ENCODE assay signal across 11 cellular contexts in the genomic region with DNA sequence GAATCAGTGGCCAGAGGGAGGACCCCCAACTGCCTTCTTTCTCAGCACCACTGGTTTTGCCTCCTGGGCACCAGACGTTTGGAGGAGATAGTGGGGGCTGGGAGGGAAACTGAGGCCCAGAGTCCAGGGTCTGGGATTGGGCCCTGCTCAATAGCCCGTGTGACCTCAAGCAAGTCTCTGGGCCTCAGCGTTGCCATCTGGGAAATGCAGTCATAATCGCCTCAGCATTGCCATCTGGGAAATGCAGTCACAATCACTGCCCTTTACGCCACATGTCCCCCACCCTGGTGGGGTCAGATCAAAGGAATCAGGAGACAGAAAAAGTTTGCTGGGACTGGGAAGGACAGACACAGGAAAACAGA. TPM values are rescaled to one million over a fixed set of nuclear protein-coding genes. Genes with fewer than 3 reads are reported as not detected.
DNase-seq lines count a peak whose midpoint lies in the region; ATAC-seq, FAIRE-seq and TF ChIP-seq lines count a peak whose summit lies in the region.
"Had no signal": no experiment of that assay in that cellular context is flagged by ENCODE, and none has a peak within 500 bp of the region (broad histone marks: within the 10 kb centered on the region; RNA-seq: fewer than 3 reads in every experiment).

No MANE protein-coding gene starts in this region.

- TF ChIP-seq CTCF in MM.1S (IDR thresholded peaks at IDR 0.05; ENCODE audit: low read length) (no peak), K562 (IDR thresholded peaks at IDR 0.05 in 2 of 3, conservative IDR thresholded peaks at IDR 0.05 in 1 of 3; ENCODE audit: insufficient read depth in 2 of 3, low read depth in 1 of 3, low read length in 3 of 3) (no peak), gastrocnemius medialis (IDR thresholded peaks at IDR 0.05 in 4 of 5, conservative IDR thresholded peaks at IDR 0.05 in 1 of 5) (no peak), vagina (IDR thresholded peaks at IDR 0.05) (no peak), mucosa of descending colon (IDR thresholded peaks at IDR 0.05) (no peak)

- peak overlapping the region; percentile 93; the same call in 1 of the 2 replicates for H3K4me3 ChIP-seq in GM08714 (ENCODE audit: low read length)
- peak overlapping the region; percentile 78 for H3K4me3 ChIP-seq in MM.1S (ENCODE audit: low read length)
- no peak overlapping the region for H3K4me3 ChIP-seq in K562
- peak overlapping the region in 1 of 4 donors; percentile 28 for H3K4me3 ChIP-seq in gastrocnemius medialis
- peak overlapping the region in 1 of 2 donors; percentile 24 for H3K4me3 ChIP-seq in vagina
- no peak overlapping the region for H3K4me3 ChIP-seq in mucosa of descending colon
- H3K4me3 ChIP-seq: GM23248 had no signal

- TF ChIP-seq EP300 in K562 (IDR thresholded peaks at IDR 0.05; ENCODE audit: low read length), result no peak

- H3K36me3 ChIP-seq in MM.1S (replicated peaks; ENCODE audit: insufficient read depth, low read length) (peaks cover 6% of the 10 kb centered on the region; the same call in 1 of the 2 replicates), K562 (ENCODE audit: control insufficient read depth, insufficient read depth, low read length) (no peaks in the 10 kb centered on the region), gastrocnemius medialis (no peaks in the 10 kb centered on the region), vagina (no peaks in the 10 kb centered on the region), mucosa of descending colon (ENCODE audit: low read depth) (no peaks in the 10 kb centered on the region)
- H3K36me3 ChIP-seq: sigmoid colon had no signal

- FAIRE-seq in K562 (lab: Jason Lieb, UNC), result no peak

- intact Hi-C loops in K562 (cut with micrococcal nuclease) (no loop called here), gastrocnemius medialis (cut with DNase I; ENCODE audit: low total_unique reads) (no loop called here), vagina (cut with DNase I) (no loop called here), mucosa of descending colon (cut with DNase I, micrococcal nuclease) (no loop called here)

- TF ChIP-seq POLR2A in K562 (conservative IDR thresholded peaks at IDR 0.05) (no peak), gastrocnemius medialis (IDR thresholded peaks at IDR 0.05) (no peak), vagina (IDR thresholded peaks at IDR 0.05) (no peak)

- H3K79me2 ChIP-seq in MM.1S (ENCODE audit: low read length), result peaks cover 56% of the 10 kb centered on the region
- no peaks in the 10 kb centered on the region for H3K79me2 ChIP-seq in K562 (ENCODE audit: control insufficient read depth, insufficient read depth, low read length)

- TSS peak; percentile 70 for BruUV-seq in K562 (replicated peaks; lab: Mats Ljungman, UMichigan)

- H2AFZ ChIP-seq in MM.1S (ENCODE audit: low read length) (no peak overlapping the region), K562 (ENCODE audit: low read depth, low read length) (peak overlapping the region; percentile 93; the same call in 1 of the 2 replicates)
- H2AFZ ChIP-seq: GM23248 had no signal

- no peak for ATAC-seq in K562
- no peak for ATAC-seq in gastrocnemius medialis
- ATAC-seq in mucosa of descending colon, result no peak

- DNase-seq in MM.1S (peak; percentile 44), K562 (ENCODE audit: extremely low read depth in 1 of 4, low spot score in 3 of 4) (no peak), gastrocnemius medialis (no peak), cortex of kidney (lab: John Stamatoyannopoulos, UW) (no peak), vagina (ENCODE audit: extremely low spot score in 2 of 2) (no peak), SKM-1 treated with dmso at 0.1 percent for 144 hours (lab: John Stamatoyannopoulos, UW; ENCODE audit: unreplicated experiment) (no peak), mucosa of descending colon (no peak)
- DNase-seq: GM23248, SHP77, sigmoid colon had no signal

- H3K4me1 ChIP-seq in MM.1S (ENCODE audit: low read length) (peaks cover 21% of the 10 kb centered on the region), K562 (replicated peaks in 1 of 2; ENCODE audit: control insufficient read depth in 2 of 2, insufficient read depth in 2 of 2, low read length in 2 of 2) (peaks cover 25 to 41% of the 10 kb centered on the region in 2 experiments), gastrocnemius medialis (peaks cover 0 to 4% of the 10 kb centered on the region in 2 donors), vagina (no peaks in the 10 kb centered on the region), mucosa of descending colon (ENCODE audit: low read depth) (peaks cover 2% of the 10 kb centered on the region)

- no peaks in the 10 kb centered on the region for H3K9me2 ChIP-seq in MM.1S (replicated peaks; ENCODE audit: insufficient read depth, low read length)

- H3K27me3 ChIP-seq in MM.1S (replicated peaks; ENCODE audit: insufficient read depth, low read length) (no peaks in the 10 kb centered on the region), K562 (ENCODE audit: control insufficient read depth in 2 of 2, insufficient read depth in 2 of 2, low read length in 2 of 2) (no peaks in the 10 kb centered on the region), gastrocnemius medialis (no peaks in the 10 kb centered on the region), vagina (no peaks in the 10 kb centered on the region)
- H3K27me3 ChIP-seq: sigmoid colon had no signal

- in situ Hi-C loops in K562 (cut with MboI), result no loop called here
- in situ Hi-C loops in gastrocnemius medialis (cut with MboI; ENCODE audit: low sequenced_read_pairs in 4 of 4), result no loop called here

- peak overlapping the region; percentile 98 for H3K27ac ChIP-seq in MM.1S (ENCODE audit: low read length)
- H3K27ac ChIP-seq in K562 (ENCODE audit: extremely low read depth, low read depth, low read length), result 0 out of 3 replicates have a peak overlapping the region, but pooled peaks have one; percentile 4
- H3K27ac ChIP-seq in gastrocnemius medialis, result peak overlapping the region in 3 of 4 donors; percentile 6 to 60 (median 27)
- no peak overlapping the region for H3K27ac ChIP-seq in vagina
- H3K27ac ChIP-seq: GM23248 had no signal

- WGBS in K562 (ENCODE audit: insufficient coverage, low coverage, missing lambda C conversion rate), result 53% methylated on average over 5 of the region's 5 CpGs

- H3K9ac ChIP-seq in MM.1S (ENCODE audit: low read length) (peak overlapping the region; percentile 96), K562 (ENCODE audit: insufficient read depth in 1 of 2, low read depth in 2 of 2, low read length in 2 of 2) (peak overlapping the region in 1 of 2 experiments; percentile 86; a peak in 2 of 4 replicates)
- H3K9ac ChIP-seq: GM23248 had no signal

- POLR2A ChIA-PET in K562 (lab: Yijun Ruan, JAX), result interaction anchor here (0.6 to 1.0 kb wide), 2 partner anchors 36 to 146 kb away, joined by 3 read pairs; no protein-coding TSS in a partner anchor

- H4K20me1 ChIP-seq in MM.1S (ENCODE audit: insufficient read depth, low read length) (no peaks in the 10 kb centered on the region), K562 (replicated peaks; ENCODE audit: control insufficient read depth, insufficient read depth, low read length) (no peaks in the 10 kb centered on the region)

- CTCF ChIA-PET in K562 (lab: Yijun Ruan, JAX; ENCODE audit: low intra/inter-chr PET ratio), result no interaction called here

- no peaks in the 10 kb centered on the region for H3K9me1 ChIP-seq in K562 (ENCODE audit: control insufficient read depth, insufficient read depth, low read length)

- peaks cover 47% of the 10 kb centered on the region for H3F3A ChIP-seq in MM.1S (ENCODE audit: insufficient read depth, low read length)

- no peak for TF ChIP-seq RAD21 in K562 (CRISPR knock-in tag; conservative IDR thresholded peaks at IDR 0.05 in 1 of 2, IDR thresholded peaks at IDR 0.05 in 1 of 2)

- H3K4me2 ChIP-seq in MM.1S (ENCODE audit: low read depth, low read length), result peak overlapping the region; percentile 93
- peak overlapping the region; percentile 54 for H3K4me2 ChIP-seq in K562 (ENCODE audit: insufficient read depth, low read length)

- H3K9me3 ChIP-seq in MM.1S (replicated peaks; ENCODE audit: insufficient read depth, low read length), result no peaks in the 10 kb centered on the region
- H3K9me3 ChIP-seq in K562 (replicated peaks; ENCODE audit: control insufficient read depth, insufficient read depth, low read depth, low read length), result no peaks in the 10 kb centered on the region
- no peaks in the 10 kb centered on the region for H3K9me3 ChIP-seq in gastrocnemius medialis
- H3K9me3 ChIP-seq in vagina, result no peaks in the 10 kb centered on the region
- no peaks in the 10 kb centered on the region for H3K9me3 ChIP-seq in mucosa of descending colon
- H3K9me3 ChIP-seq: sigmoid colon had no signal

RNA-seq across cellular contexts. Expression of a gene that starts 1.6 kb away (rescaled TPM):
- total RNA-seq in K562 (2011; cell fraction: chromatin; rRNA removed; ENCODE audit: low replicate concordance), result 0.77 and 4.1 TPM in 2 replicates
- 0.92 and 1.2 TPM in 2 replicates for total RNA-seq in K562 (2011; cell fraction: nucleolus; rRNA removed)
- total RNA-seq in K562 (2011; cell fraction: nucleoplasm; rRNA removed), result 0.88 and 1.3 TPM in 2 replicates
- total RNA-seq in K562 (2014; rRNA removed), result 0.29 and 1.2 TPM in 2 replicates
- total RNA-seq in K562 (2014; rRNA removed; fragmentation: Illumina TruSeq; extraction: Trizol), result 0.11 and 0.19 TPM in 2 replicates
- 0.29 and 0.34 TPM in 2 replicates for total RNA-seq in K562 (2015; rRNA removed; fragmentation: Illumina TruSeq; extraction: Trizol)
- 0.83 and 0.89 TPM in 2 replicates for total RNA-seq in K562 (2021)
- 0.22 and 1.3 TPM in 2 replicates for polyA plus RNA-seq in K562 (2011; rRNA removed)
- polyA plus RNA-seq in K562 (2011; cell fraction: cytosol; rRNA removed), result 0.86 and 1.3 TPM in 2 replicates
- 1.5 TPM in 2 replicates for polyA plus RNA-seq in K562 (2011; cell fraction: nucleus; rRNA removed)
- 1.2 and 2.2 TPM in 2 replicates for polyA plus RNA-seq in K562 (2012)
- polyA plus RNA-seq in K562 (2014; fragmentation: Illumina TruSeq; extraction: Trizol), result 0.19 and 0.29 TPM in 2 replicates
- under 1 TPM in 1 of 2 experiments, not detected in 1; 0.03 TPM for polyA plus RNA-seq in K562 (2014; fragmentation: Nextera tagmentation; extraction: Ambion mirVana)
- 0.21 and 0.38 TPM in 2 replicates for polyA plus RNA-seq in K562 (2014; rRNA removed)
- 0.42 and 0.46 TPM in 2 replicates for polyA minus RNA-seq in K562 (2011; rRNA and poly(A)+ RNA removed)
- polyA minus RNA-seq in K562 (2011; cell fraction: cytosol; rRNA and poly(A)+ RNA removed), result 2.4 TPM in 1 of 2 replicates, not detected in the other
- polyA minus RNA-seq in K562 (2011; cell fraction: nucleus; rRNA and poly(A)+ RNA removed), result 0.94 and 1.00 TPM in 2 replicates
- 1 to 10 TPM; 4.7 to 8.1 (median 5.2) TPM for total RNA-seq in gastrocnemius medialis
- total RNA-seq in vagina, result 19.6 TPM
- 1 to 10 TPM; 3.2 to 7.4 (median 4.7) TPM for total RNA-seq in mucosa of descending colon
- total RNA-seq: GM23248 had no signal
- polyA plus RNA-seq: GM23248 had no signal

RNA-seq across cellular contexts. Expression of a gene that starts 8.9 kb away (rescaled TPM):
- total RNA-seq in K562 (2011; cell fraction: chromatin; rRNA removed; ENCODE audit: low replicate concordance), result 56.0 and 127 TPM in 2 replicates
- 76.7 and 85.9 TPM in 2 replicates for total RNA-seq in K562 (2011; cell fraction: nucleolus; rRNA removed)
- 52.5 and 57.5 TPM in 2 replicates for total RNA-seq in K562 (2011; cell fraction: nucleoplasm; rRNA removed)
- 33.0 and 36.7 TPM in 2 replicates for total RNA-seq in K562 (2014; rRNA removed)
- 27.5 and 27.9 TPM in 2 replicates for total RNA-seq in K562 (2014; rRNA removed; fragmentation: Illumina TruSeq; extraction: Trizol)
- total RNA-seq in K562 (2015; rRNA removed; fragmentation: Illumina TruSeq; extraction: Trizol), result 28.1 and 29.8 TPM in 2 replicates
- 75.2 and 78.6 TPM in 2 replicates for total RNA-seq in K562 (2021)
- polyA plus RNA-seq in K562 (2011; rRNA removed), result 44.6 and 51.9 TPM in 2 replicates
- 44.4 and 58.1 TPM in 2 replicates for polyA plus RNA-seq in K562 (2011; cell fraction: cytosol; rRNA removed)
- 121 and 155 TPM in 2 replicates for polyA plus RNA-seq in K562 (2011; cell fraction: nucleus; rRNA removed)
- polyA plus RNA-seq in K562 (2012), result 52.1 and 60.8 TPM in 2 replicates
- 54.1 and 60.5 TPM in 2 replicates for polyA plus RNA-seq in K562 (2014; fragmentation: Illumina TruSeq; extraction: Trizol)
- polyA plus RNA-seq in K562 (2014; fragmentation: Nextera tagmentation; extraction: Ambion mirVana), result 1 to 10 TPM; 4.2 to 5.0 TPM
- 34.7 and 42.6 TPM in 2 replicates for polyA plus RNA-seq in K562 (2014; rRNA removed)
- 45.5 and 76.0 TPM in 2 replicates for polyA minus RNA-seq in K562 (2011; rRNA and poly(A)+ RNA removed)
- polyA minus RNA-seq in K562 (2011; cell fraction: cytosol; rRNA and poly(A)+ RNA removed), result 25.9 and 42.3 TPM in 2 replicates
- polyA minus RNA-seq in K562 (2011; cell fraction: nucleus; rRNA and poly(A)+ RNA removed), result 31.0 and 33.8 TPM in 2 replicates
- total RNA-seq in gastrocnemius medialis, result 10 to 100 TPM; 50.3 to 71.2 (median 51.2) TPM
- total RNA-seq in vagina, result 66.3 TPM
- total RNA-seq in mucosa of descending colon, result 100 to 1,000 TPM in 1 of 3 donors, 10 to 100 TPM in 2; 67.8 to 111 (median 75.9) TPM

RNA-seq across cellular contexts. Expression of a gene that starts 25.8 kb away (rescaled TPM):
- 82.8 and 192 TPM in 2 replicates for total RNA-seq in K562 (2011; cell fraction: chromatin; rRNA removed; ENCODE audit: low replicate concordance)
- 117 and 131 TPM in 2 replicates for total RNA-seq in K562 (2011; cell fraction: nucleolus; rRNA removed)
- 76.6 and 93.6 TPM in 2 replicates for total RNA-seq in K562 (2011; cell fraction: nucleoplasm; rRNA removed)
- total RNA-seq in K562 (2014; rRNA removed), result 77.1 and 91.1 TPM in 2 replicates
- 19.7 and 32.6 TPM in 2 replicates for total RNA-seq in K562 (2014; rRNA removed; fragmentation: Illumina TruSeq; extraction: Trizol)
- 52.9 and 54.0 TPM in 2 replicates for total RNA-seq in K562 (2015; rRNA removed; fragmentation: Illumina TruSeq; extraction: Trizol)
- total RNA-seq in K562 (2021), result 85.1 and 90.2 TPM in 2 replicates
- 59.2 and 65.5 TPM in 2 replicates for polyA plus RNA-seq in K562 (2011; rRNA removed)
- 77.6 and 147 TPM in 2 replicates for polyA plus RNA-seq in K562 (2011; cell fraction: cytosol; rRNA removed)
- 83.8 and 119 TPM in 2 replicates for polyA plus RNA-seq in K562 (2011; cell fraction: nucleus; rRNA removed)
- polyA plus RNA-seq in K562 (2012), result 59.3 and 62.8 TPM in 2 replicates
- polyA plus RNA-seq in K562 (2014; fragmentation: Illumina TruSeq; extraction: Trizol), result 86.4 and 87.8 TPM in 2 replicates
- 1 to 10 TPM in 1 of 2 experiments, under 1 TPM in 1; 0.84 to 2.0 TPM for polyA plus RNA-seq in K562 (2014; fragmentation: Nextera tagmentation; extraction: Ambion mirVana)
- 61.4 and 63.1 TPM in 2 replicates for polyA plus RNA-seq in K562 (2014; rRNA removed)
- polyA minus RNA-seq in K562 (2011; rRNA and poly(A)+ RNA removed), result 31.3 and 52.3 TPM in 2 replicates
- 47.3 and 50.9 TPM in 2 replicates for polyA minus RNA-seq in K562 (2011; cell fraction: cytosol; rRNA and poly(A)+ RNA removed)
- 28.5 and 31.4 TPM in 2 replicates for polyA minus RNA-seq in K562 (2011; cell fraction: nucleus; rRNA and poly(A)+ RNA removed)
- 10 to 100 TPM; 36.4 to 87.6 (median 47.7) TPM for total RNA-seq in gastrocnemius medialis
- total RNA-seq in vagina, result 99.7 TPM
- total RNA-seq in mucosa of descending colon, result 10 to 100 TPM; 41.0 to 46.5 (median 41.3) TPM

RNA-seq across cellular contexts. Expression of a gene that starts 41.8 kb away (rescaled TPM):
- 7.9 and 25.4 TPM in 2 replicates for total RNA-seq in K562 (2011; cell fraction: chromatin; rRNA removed; ENCODE audit: low replicate concordance)
- 33.0 and 44.0 TPM in 2 replicates for total RNA-seq in K562 (2011; cell fraction: nucleolus; rRNA removed)
- total RNA-seq in K562 (2011; cell fraction: nucleoplasm; rRNA removed), result 22.6 and 27.5 TPM in 2 replicates
- 21.3 and 23.5 TPM in 2 replicates for total RNA-seq in K562 (2014; rRNA removed)
- 3.0 and 3.7 TPM in 2 replicates for total RNA-seq in K562 (2014; rRNA removed; fragmentation: Illumina TruSeq; extraction: Trizol)
- total RNA-seq in K562 (2015; rRNA removed; fragmentation: Illumina TruSeq; extraction: Trizol), result 11.1 and 12.0 TPM in 2 replicates
- total RNA-seq in K562 (2021), result 25.9 and 28.3 TPM in 2 replicates
- polyA plus RNA-seq in K562 (2011; rRNA removed), result 8.4 and 15.0 TPM in 2 replicates
- polyA plus RNA-seq in K562 (2011; cell fraction: cytosol; rRNA removed), result 20.5 and 35.0 TPM in 2 replicates
- 34.3 and 45.7 TPM in 2 replicates for polyA plus RNA-seq in K562 (2011; cell fraction: nucleus; rRNA removed)
- 20.6 and 50.6 TPM in 2 replicates for polyA plus RNA-seq in K562 (2012)
- 15.7 and 22.6 TPM in 2 replicates for polyA plus RNA-seq in K562 (2014; fragmentation: Illumina TruSeq; extraction: Trizol)
- polyA plus RNA-seq in K562 (2014; fragmentation: Nextera tagmentation; extraction: Ambion mirVana), result 1 to 10 TPM in 1 of 2 experiments, under 1 TPM in 1; 0.80 to 1.1 TPM
- 22.5 and 27.2 TPM in 2 replicates for polyA plus RNA-seq in K562 (2014; rRNA removed)
- 2.8 and 3.6 TPM in 2 replicates for polyA minus RNA-seq in K562 (2011; rRNA and poly(A)+ RNA removed)
- 11.3 and 18.2 TPM in 2 replicates for polyA minus RNA-seq in K562 (2011; cell fraction: cytosol; rRNA and poly(A)+ RNA removed)
- polyA minus RNA-seq in K562 (2011; cell fraction: nucleus; rRNA and poly(A)+ RNA removed), result 12.5 and 19.1 TPM in 2 replicates
- 10 to 100 TPM in 2 of 4 donors, 1 to 10 TPM in 2; 3.2 to 10.6 (median 9.6) TPM for total RNA-seq in gastrocnemius medialis
- total RNA-seq in vagina, result 12.3 TPM
- total RNA-seq in mucosa of descending colon, result 10 to 100 TPM; 19.7 to 30.2 (median 28.2) TPM

Comparison
In these comparisons a context has a peak if more than half of its experiments do, and no peak if none do; other contexts are left out.
1. H3K4me3 ChIP-seq: peak in GM08714 (single experiment) and MM.1S (single experiment); none in K562 (single experiment) and mucosa of descending colon (single experiment).